Comparison of ENCODE assay signal across 13 cellular contexts in the genomic region with DNA sequence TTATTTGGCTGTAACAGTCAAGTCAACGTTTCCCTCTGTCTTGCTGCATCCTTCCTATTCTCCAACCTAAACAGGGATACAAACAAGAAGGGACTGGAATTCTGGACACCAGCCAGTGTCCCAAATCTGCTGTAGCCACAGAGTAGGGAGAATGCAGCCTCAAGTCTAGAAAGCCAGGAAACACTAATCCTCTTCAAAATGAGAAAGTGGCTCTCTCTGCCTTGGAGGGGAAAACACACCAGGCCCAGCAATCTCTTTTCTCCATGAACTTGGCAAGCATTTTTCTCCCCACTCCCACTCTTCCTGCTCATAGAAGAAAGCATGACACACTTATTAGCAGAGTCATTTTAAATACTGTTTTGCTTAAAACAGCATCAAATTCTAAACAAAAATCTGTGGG.
"Had no signal": no experiment of that assay in that cellular context is flagged by ENCODE, and none has a peak within 500 bp of the region (broad histone marks: within the 10 kb centered on the region; RNA-seq: fewer than 3 reads in every experiment).

No MANE protein-coding gene starts in this region.

- ATAC-seq: activated naive CD8-positive, alpha-beta T cell treated with anti-CD3 and anti-CD28 coated beads, Interleukin-2, amount 50 U/mL, for 24 hours; activated T-helper 17 cell treated with anti-CD3 and anti-CD28 coated beads, Interleukin-2, amount 50 U/mL, for 72 hours; lower lobe of right lung; stimulated activated memory B cell treated with anti-CD40 and anti-IgM and Interleukin-4, amounts not matched to agents 10 μg/mL and 1 μg/mL and 100 μg/mL, for 72 hours had no signal

- DNase-seq: activated CD4-positive, alpha-beta T cell treated with anti-CD3 and anti-CD28 coated beads, Interleukin-2, amount 50 U/mL, for 48 hours; activated naive CD4-positive, alpha-beta T cell treated with Interleukin-2 at 50 U/mL for 16 hours; activated naive CD8-positive, alpha-beta T cell treated with anti-CD3 and anti-CD28 coated beads, Interleukin-2, amount 50 U/mL, for 24 hours; esophagus squamous epithelium; foreskin fibroblast; glutamatergic neuron; kidney glomerular epithelial cell; lower lobe of right lung; naive B cell; stimulated activated CD4-positive, alpha-beta T cell treated with anti-CD3 and anti-CD28 coated beads, Interleukin-2, amount 100 ng/mL, for 48 hours; WERI-Rb-1 had no signal

- H3K27ac Mint-ChIP-seq: activated naive CD8-positive, alpha-beta T cell treated with anti-CD3 and anti-CD28 coated beads, Interleukin-2, amount 50 U/mL, for 24 hours; activated T-helper 17 cell treated with anti-CD3 and anti-CD28 coated beads, Interleukin-2, amount 50 U/mL, for 72 hours; naive B cell; stimulated activated memory B cell treated with anti-CD40 and anti-IgM and Interleukin-4, amounts not matched to agents 10 μg/mL and 1 μg/mL and 100 μg/mL, for 72 hours had no signal

- H3K4me1 Mint-ChIP-seq: activated naive CD8-positive, alpha-beta T cell treated with anti-CD3 and anti-CD28 coated beads, Interleukin-2, amount 50 U/mL, for 24 hours; activated T-helper 17 cell treated with anti-CD3 and anti-CD28 coated beads, Interleukin-2, amount 50 U/mL, for 72 hours; naive B cell; stimulated activated memory B cell treated with anti-CD40 and anti-IgM and Interleukin-4, amounts not matched to agents 10 μg/mL and 1 μg/mL and 100 μg/mL, for 72 hours had no signal

- H3K9me3 Mint-ChIP-seq: stimulated activated memory B cell treated with anti-CD40 and anti-IgM and Interleukin-4, amounts not matched to agents 10 μg/mL and 1 μg/mL and 100 μg/mL, for 72 hours had no signal

- H3K27me3 Mint-ChIP-seq: activated naive CD8-positive, alpha-beta T cell treated with anti-CD3 and anti-CD28 coated beads, Interleukin-2, amount 50 U/mL, for 24 hours; activated T-helper 17 cell treated with anti-CD3 and anti-CD28 coated beads, Interleukin-2, amount 50 U/mL, for 72 hours; naive B cell; stimulated activated memory B cell treated with anti-CD40 and anti-IgM and Interleukin-4, amounts not matched to agents 10 μg/mL and 1 μg/mL and 100 μg/mL, for 72 hours had no signal

- H3K36me3 Mint-ChIP-seq: naive B cell; stimulated activated memory B cell treated with anti-CD40 and anti-IgM and Interleukin-4, amounts not matched to agents 10 μg/mL and 1 μg/mL and 100 μg/mL, for 72 hours had no signal

- H3K4me3 Mint-ChIP-seq: activated naive CD8-positive, alpha-beta T cell treated with anti-CD3 and anti-CD28 coated beads, Interleukin-2, amount 50 U/mL, for 24 hours; activated T-helper 17 cell treated with anti-CD3 and anti-CD28 coated beads, Interleukin-2, amount 50 U/mL, for 72 hours; stimulated activated memory B cell treated with anti-CD40 and anti-IgM and Interleukin-4, amounts not matched to agents 10 μg/mL and 1 μg/mL and 100 μg/mL, for 72 hours had no signal
